1 cellular context compared by ENCODE assay signal in the genomic region with DNA sequence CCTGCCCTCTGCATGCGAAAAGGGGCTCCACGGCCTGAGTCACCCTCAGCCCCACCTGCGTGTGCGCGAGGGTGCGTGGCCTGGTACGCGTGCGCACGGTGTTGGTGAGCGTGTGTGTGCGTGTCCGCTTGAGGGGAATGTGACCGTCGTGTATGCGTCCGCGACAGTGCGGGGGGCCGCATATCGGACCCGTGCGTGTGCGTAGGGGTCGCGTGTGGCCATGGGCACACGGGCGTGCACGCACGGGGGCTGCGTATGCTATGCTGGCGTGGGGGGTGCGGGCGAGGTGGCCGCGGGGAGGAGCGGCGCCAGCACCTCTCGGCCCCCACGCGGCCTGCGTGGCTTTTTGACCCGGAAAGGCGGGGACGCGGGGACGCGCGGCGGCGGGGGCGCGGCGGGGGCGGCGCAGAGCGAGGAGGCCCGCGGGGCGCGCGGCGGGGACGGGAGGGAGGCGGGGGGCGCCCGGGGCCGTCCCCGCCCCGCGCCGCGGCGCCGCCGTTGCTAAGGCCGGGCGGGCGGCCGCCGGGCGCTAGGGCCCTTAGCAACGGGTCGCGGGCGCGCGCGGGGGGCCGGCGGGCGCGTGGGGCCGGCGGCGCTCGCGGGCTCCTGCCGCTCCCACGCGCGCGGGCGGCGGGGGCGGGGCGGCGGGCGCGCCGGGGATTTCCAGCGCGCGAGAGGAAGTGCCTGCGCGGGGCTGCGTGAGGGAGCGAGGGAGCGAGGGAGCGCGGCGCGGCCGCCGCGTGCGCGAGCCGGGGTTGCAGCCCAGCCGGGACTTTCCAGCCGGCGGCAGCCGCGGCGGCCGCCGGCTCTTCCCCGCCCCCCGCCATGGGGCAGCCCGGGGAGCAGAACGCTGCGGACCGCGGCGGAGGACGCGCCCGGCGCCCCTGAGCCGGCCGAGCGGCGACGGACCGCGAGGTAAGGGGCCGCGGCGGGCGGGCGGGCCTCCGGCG.
A peak's percentile ranks its signal among the peaks of the same experiment; 100 is the strongest.
TF ChIP-seq lines count a peak whose summit lies in the region.

A gene with protein sequence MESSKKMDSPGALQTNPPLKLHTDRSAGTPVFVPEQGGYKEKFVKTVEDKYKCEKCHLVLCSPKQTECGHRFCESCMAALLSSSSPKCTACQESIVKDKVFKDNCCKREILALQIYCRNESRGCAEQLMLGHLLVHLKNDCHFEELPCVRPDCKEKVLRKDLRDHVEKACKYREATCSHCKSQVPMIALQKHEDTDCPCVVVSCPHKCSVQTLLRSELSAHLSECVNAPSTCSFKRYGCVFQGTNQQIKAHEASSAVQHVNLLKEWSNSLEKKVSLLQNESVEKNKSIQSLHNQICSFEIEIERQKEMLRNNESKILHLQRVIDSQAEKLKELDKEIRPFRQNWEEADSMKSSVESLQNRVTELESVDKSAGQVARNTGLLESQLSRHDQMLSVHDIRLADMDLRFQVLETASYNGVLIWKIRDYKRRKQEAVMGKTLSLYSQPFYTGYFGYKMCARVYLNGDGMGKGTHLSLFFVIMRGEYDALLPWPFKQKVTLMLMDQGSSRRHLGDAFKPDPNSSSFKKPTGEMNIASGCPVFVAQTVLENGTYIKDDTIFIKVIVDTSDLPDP (plus strand): TSS at position 689 of the 950 bp plus-strand sequence. CDS start 92,753 bp downstream, outside the sequence.

TF ChIP-seq in HepG2, 621 proteins besides CTCF, POLR2A, EP300 and RAD21 (continued from another document):
- TF ChIP-seq, protein P1, sequence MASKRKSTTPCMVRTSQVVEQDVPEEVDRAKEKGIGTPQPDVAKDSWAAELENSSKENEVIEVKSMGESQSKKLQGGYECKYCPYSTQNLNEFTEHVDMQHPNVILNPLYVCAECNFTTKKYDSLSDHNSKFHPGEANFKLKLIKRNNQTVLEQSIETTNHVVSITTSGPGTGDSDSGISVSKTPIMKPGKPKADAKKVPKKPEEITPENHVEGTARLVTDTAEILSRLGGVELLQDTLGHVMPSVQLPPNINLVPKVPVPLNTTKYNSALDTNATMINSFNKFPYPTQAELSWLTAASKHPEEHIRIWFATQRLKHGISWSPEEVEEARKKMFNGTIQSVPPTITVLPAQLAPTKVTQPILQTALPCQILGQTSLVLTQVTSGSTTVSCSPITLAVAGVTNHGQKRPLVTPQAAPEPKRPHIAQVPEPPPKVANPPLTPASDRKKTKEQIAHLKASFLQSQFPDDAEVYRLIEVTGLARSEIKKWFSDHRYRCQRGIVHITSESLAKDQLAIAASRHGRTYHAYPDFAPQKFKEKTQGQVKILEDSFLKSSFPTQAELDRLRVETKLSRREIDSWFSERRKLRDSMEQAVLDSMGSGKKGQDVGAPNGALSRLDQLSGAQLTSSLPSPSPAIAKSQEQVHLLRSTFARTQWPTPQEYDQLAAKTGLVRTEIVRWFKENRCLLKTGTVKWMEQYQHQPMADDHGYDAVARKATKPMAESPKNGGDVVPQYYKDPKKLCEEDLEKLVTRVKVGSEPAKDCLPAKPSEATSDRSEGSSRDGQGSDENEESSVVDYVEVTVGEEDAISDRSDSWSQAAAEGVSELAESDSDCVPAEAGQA (IDR thresholded peaks at IDR 0.05; ENCODE audit: low read depth), result peak; percentile 37; the same call in 1 of the 2 replicates
- TF ChIP-seq, protein P1 (CRISPR knock-in tag; IDR thresholded peaks at IDR 0.05; ENCODE audit: borderline replicate concordance), result no peak
- TF ChIP-seq NFE2L1 (CRISPR knock-in tag; IDR thresholded peaks at IDR 0.05; ENCODE audit: borderline replicate concordance) (peak; percentile 62; the same call in 1 of the 2 replicates), SKI (IDR thresholded peaks at IDR 0.05; ENCODE audit: partially characterized antibody) (peak; percentile 17), ATAD3A (CRISPR knock-in tag; IDR thresholded peaks at IDR 0.05) (no peak), ZNF24 (IDR thresholded peaks at IDR 0.05) (no peak), GATAD1 (CRISPR knock-in tag; IDR thresholded peaks at IDR 0.05) (0 out of 2 replicates have a peak, but pooled peaks have one; percentile 5), MED8 (CRISPR knock-in tag; IDR thresholded peaks at IDR 0.05; ENCODE audit: insufficient replicate concordance) (peak; percentile 28), UBTF (CRISPR knock-in tag; IDR thresholded peaks at IDR 0.05) (peak; percentile 21; the same call in 1 of the 2 replicates), GABPB1 (CRISPR knock-in tag; IDR thresholded peaks at IDR 0.05) (peak; percentile 43; the same call in 1 of the 2 replicates), RBFOX2 (IDR thresholded peaks at IDR 0.05; ENCODE audit: low read depth, low read length) (peak; percentile 71; the same call in 1 of the 2 replicates), ZNF225 (CRISPR knock-in tag; IDR thresholded peaks at IDR 0.05) (0 out of 2 replicates have a peak, but pooled peaks have one; percentile 41), ZNF251 (CRISPR knock-in tag; IDR thresholded peaks at IDR 0.05) (0 out of 2 replicates have a peak, but pooled peaks have one; percentile 81), PHF8 (CRISPR knock-in tag; IDR thresholded peaks at IDR 0.05) (peak; percentile 1), ZNF547 (CRISPR knock-in tag; IDR thresholded peaks at IDR 0.05) (peak; percentile 30; the same call in 1 of the 2 replicates), ZBTB14 (CRISPR knock-in tag; IDR thresholded peaks at IDR 0.05) (peak; percentile 86), MNT (IDR thresholded peaks at IDR 0.05) (no peak), NCOA1 (CRISPR knock-in tag; IDR thresholded peaks at IDR 0.05) (no peak), KDM5B (CRISPR knock-in tag; IDR thresholded peaks at IDR 0.05; ENCODE audit: borderline replicate concordance) (peak; percentile 83), NCOR1 (IDR thresholded peaks at IDR 0.05; ENCODE audit: borderline replicate concordance, low read length) (no peak), DNMT1 (CRISPR knock-in tag; IDR thresholded peaks at IDR 0.05) (peak; percentile 91; the same call in 1 of the 2 replicates), RXRA (CRISPR knock-in tag; IDR thresholded peaks at IDR 0.05) (peak; percentile 38; the same call in 1 of the 2 replicates), ZNF333 (CRISPR knock-in tag; IDR thresholded peaks at IDR 0.05; ENCODE audit: borderline replicate concordance) (0 out of 2 replicates have a peak, but pooled peaks have one; percentile 75)
- TF ChIP-seq, protein P2, sequence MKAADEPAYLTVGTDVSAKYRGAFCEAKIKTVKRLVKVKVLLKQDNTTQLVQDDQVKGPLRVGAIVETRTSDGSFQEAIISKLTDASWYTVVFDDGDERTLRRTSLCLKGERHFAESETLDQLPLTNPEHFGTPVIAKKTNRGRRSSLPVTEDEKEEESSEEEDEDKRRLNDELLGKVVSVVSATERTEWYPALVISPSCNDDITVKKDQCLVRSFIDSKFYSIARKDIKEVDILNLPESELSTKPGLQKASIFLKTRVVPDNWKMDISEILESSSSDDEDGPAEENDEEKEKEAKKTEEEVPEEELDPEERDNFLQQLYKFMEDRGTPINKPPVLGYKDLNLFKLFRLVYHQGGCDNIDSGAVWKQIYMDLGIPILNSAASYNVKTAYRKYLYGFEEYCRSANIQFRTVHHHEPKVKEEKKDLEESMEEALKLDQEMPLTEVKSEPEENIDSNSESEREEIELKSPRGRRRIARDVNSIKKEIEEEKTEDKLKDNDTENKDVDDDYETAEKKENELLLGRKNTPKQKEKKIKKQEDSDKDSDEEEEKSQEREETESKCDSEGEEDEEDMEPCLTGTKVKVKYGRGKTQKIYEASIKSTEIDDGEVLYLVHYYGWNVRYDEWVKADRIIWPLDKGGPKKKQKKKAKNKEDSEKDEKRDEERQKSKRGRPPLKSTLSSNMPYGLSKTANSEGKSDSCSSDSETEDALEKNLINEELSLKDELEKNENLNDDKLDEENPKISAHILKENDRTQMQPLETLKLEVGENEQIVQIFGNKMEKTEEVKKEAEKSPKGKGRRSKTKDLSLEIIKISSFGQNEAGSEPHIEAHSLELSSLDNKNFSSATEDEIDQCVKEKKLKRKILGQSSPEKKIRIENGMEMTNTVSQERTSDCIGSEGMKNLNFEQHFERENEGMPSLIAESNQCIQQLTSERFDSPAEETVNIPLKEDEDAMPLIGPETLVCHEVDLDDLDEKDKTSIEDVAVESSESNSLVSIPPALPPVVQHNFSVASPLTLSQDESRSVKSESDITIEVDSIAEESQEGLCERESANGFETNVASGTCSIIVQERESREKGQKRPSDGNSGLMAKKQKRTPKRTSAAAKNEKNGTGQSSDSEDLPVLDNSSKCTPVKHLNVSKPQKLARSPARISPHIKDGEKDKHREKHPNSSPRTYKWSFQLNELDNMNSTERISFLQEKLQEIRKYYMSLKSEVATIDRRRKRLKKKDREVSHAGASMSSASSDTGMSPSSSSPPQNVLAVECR (CRISPR knock-in tag; IDR thresholded peaks at IDR 0.05; ENCODE audit: borderline replicate concordance), result peak; percentile 24; the same call in 1 of the 2 replicates
- TF ChIP-seq, protein P3, sequence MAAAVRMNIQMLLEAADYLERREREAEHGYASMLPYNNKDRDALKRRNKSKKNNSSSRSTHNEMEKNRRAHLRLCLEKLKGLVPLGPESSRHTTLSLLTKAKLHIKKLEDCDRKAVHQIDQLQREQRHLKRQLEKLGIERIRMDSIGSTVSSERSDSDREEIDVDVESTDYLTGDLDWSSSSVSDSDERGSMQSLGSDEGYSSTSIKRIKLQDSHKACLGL (CRISPR knock-in tag; IDR thresholded peaks at IDR 0.05), result peak; percentile 61; the same call in 1 of the 2 replicates
- TF ChIP-seq, protein P4, sequence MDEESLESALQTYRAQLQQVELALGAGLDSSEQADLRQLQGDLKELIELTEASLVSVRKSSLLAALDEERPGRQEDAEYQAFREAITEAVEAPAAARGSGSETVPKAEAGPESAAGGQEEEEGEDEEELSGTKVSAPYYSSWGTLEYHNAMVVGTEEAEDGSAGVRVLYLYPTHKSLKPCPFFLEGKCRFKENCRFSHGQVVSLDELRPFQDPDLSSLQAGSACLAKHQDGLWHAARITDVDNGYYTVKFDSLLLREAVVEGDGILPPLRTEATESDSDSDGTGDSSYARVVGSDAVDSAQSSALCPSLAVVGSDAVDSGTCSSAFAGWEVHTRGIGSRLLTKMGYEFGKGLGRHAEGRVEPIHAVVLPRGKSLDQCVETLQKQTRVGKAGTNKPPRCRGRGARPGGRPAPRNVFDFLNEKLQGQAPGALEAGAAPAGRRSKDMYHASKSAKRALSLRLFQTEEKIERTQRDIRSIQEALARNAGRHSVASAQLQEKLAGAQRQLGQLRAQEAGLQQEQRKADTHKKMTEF (CRISPR knock-in tag; IDR thresholded peaks at IDR 0.05), result 0 out of 2 replicates have a peak, but pooled peaks have one; percentile 6
